10 cellular contexts compared by ENCODE assay signal in genomic region chr10:69961168-69961863, GRCh38.
DNase-seq lines count a peak whose midpoint lies in the region; ATAC-seq and TF ChIP-seq lines count a peak whose summit lies in the region.
"Had no signal": no experiment of that assay in that cellular context is flagged by ENCODE, and none has a peak within 500 bp of the region (broad histone marks: within the 10 kb centered on the region; RNA-seq: fewer than 3 reads in every experiment).

No MANE protein-coding gene starts in this region.

- H3K9ac ChIP-seq in MM.1S (ENCODE audit: low read length): no peak overlapping the region

- H3K4me1 ChIP-seq in DOHH2 (ENCODE audit: control insufficient read depth, low read length) (peaks cover 48% of the 10 kb centered on the region), MM.1S (ENCODE audit: low read length) (no peaks in the 10 kb centered on the region)

- peaks cover 24% of the 10 kb centered on the region for H3K36me3 Mint-ChIP-seq in nephron progenitor cell (ENCODE audit: low read depth)

- H3K9me2 ChIP-seq in DOHH2 (replicated peaks; ENCODE audit: control insufficient read depth, low read length) (no peaks in the 10 kb centered on the region), MM.1S (replicated peaks; ENCODE audit: insufficient read depth, low read length) (no peaks in the 10 kb centered on the region)

- H3K4me2 ChIP-seq in DOHH2 (ENCODE audit: low read length) (no peak overlapping the region), MM.1S (ENCODE audit: low read depth, low read length) (no peak overlapping the region)

- peaks cover 7% of the 10 kb centered on the region for H3F3A ChIP-seq in DOHH2 (ENCODE audit: control insufficient read depth, insufficient read depth)
- no peaks in the 10 kb centered on the region for H3F3A ChIP-seq in MM.1S (ENCODE audit: insufficient read depth, low read length)

- H3K4me3 ChIP-seq in DOHH2 (ENCODE audit: low read length) (no peak overlapping the region), MM.1S (ENCODE audit: low read length) (no peak overlapping the region)
- H3K4me3 ChIP-seq: thoracic aorta had no signal

- H3K36me3 ChIP-seq in DOHH2 (ENCODE audit: control insufficient read depth, low read length) (no peaks in the 10 kb centered on the region), MM.1S (replicated peaks; ENCODE audit: insufficient read depth, low read length) (no peaks in the 10 kb centered on the region)
- H3K36me3 ChIP-seq: thoracic aorta had no signal

- peaks cover 8% of the 10 kb centered on the region for H3K27me3 Mint-ChIP-seq in nephron progenitor cell (ENCODE audit: low read depth, poor library complexity)

- H3K9me3 ChIP-seq in DOHH2 (ENCODE audit: control insufficient read depth, insufficient read depth, low read length): no peaks in the 10 kb centered on the region
- H3K9me3 ChIP-seq in MM.1S (replicated peaks; ENCODE audit: insufficient read depth, low read length): no peaks in the 10 kb centered on the region
- H3K9me3 ChIP-seq: thoracic aorta had no signal

- TF ChIP-seq CTCF in DOHH2 (IDR thresholded peaks at IDR 0.05; ENCODE audit: low read depth, low read length, poor library complexity, severe bottlenecking) (peak; percentile 61), MM.1S (IDR thresholded peaks at IDR 0.05; ENCODE audit: low read length) (peak; percentile 19), nephron progenitor cell (IDR thresholded peaks at IDR 0.05) (peak; percentile 23)

- H3K4me1 Mint-ChIP-seq in nephron progenitor cell: peaks cover 35% of the 10 kb centered on the region
- H3K4me1 Mint-ChIP-seq: activated T-helper 17 cell treated with anti-CD3 and anti-CD28 coated beads, Interleukin-2, amount 50 U/mL, for 72 hours had no signal

- no peaks in the 10 kb centered on the region for H4K20me1 ChIP-seq in DOHH2 (ENCODE audit: control insufficient read depth, insufficient read depth, low read depth, low read length)
- H4K20me1 ChIP-seq in MM.1S (ENCODE audit: insufficient read depth, low read length): no peaks in the 10 kb centered on the region

- ATAC-seq in GM21619 (IDR thresholded peaks at IDR 0.05; ENCODE audit: unreplicated experiment): no peak
- no peak for ATAC-seq in HG03159 (IDR thresholded peaks at IDR 0.05; ENCODE audit: unreplicated experiment)
- ATAC-seq: activated T-helper 17 cell treated with anti-CD3 and anti-CD28 coated beads, Interleukin-2, amount 50 U/mL, for 72 hours had no signal

- DNase-seq in MM.1S: no peak
- DNase-seq in ecto neural progenitor cell (ENCODE audit: low spot score): peak; percentile 47
- DNase-seq in nephron progenitor cell: no peak
- no peak for DNase-seq in midbrain (lab: John Stamatoyannopoulos, UW)
- no peak for DNase-seq in NCI-H82 treated with DMSO at 0.1 percent for 48 hours (lab: John Stamatoyannopoulos, UW; ENCODE audit: unreplicated experiment)

- peaks cover 9% of the 10 kb centered on the region for H3K9me3 Mint-ChIP-seq in nephron progenitor cell
- H3K9me3 Mint-ChIP-seq: activated T-helper 17 cell treated with anti-CD3 and anti-CD28 coated beads, Interleukin-2, amount 50 U/mL, for 72 hours had no signal

- H3K4me3 Mint-ChIP-seq in nephron progenitor cell: no peak overlapping the region
- H3K4me3 Mint-ChIP-seq: activated T-helper 17 cell treated with anti-CD3 and anti-CD28 coated beads, Interleukin-2, amount 50 U/mL, for 72 hours had no signal

- H3K79me2 ChIP-seq in DOHH2 (ENCODE audit: control insufficient read depth, low read length) (no peaks in the 10 kb centered on the region), MM.1S (ENCODE audit: low read length) (no peaks in the 10 kb centered on the region)

- H3K27ac ChIP-seq in DOHH2 (ENCODE audit: low read depth, low read length): no peak overlapping the region
- H3K27ac ChIP-seq in MM.1S (ENCODE audit: low read length): no peak overlapping the region
- H3K27ac ChIP-seq: thoracic aorta had no signal

- H2AFZ ChIP-seq in MM.1S (ENCODE audit: low read length): no peak overlapping the region

- peaks cover 3% of the 10 kb centered on the region; the same call in 1 of the 2 replicates for H3K27me3 ChIP-seq in DOHH2 (ENCODE audit: control insufficient read depth, low read length)
- H3K27me3 ChIP-seq in MM.1S (replicated peaks; ENCODE audit: insufficient read depth, low read length): no peaks in the 10 kb centered on the region; the same call in 1 of the 2 replicates

- no peak overlapping the region for H3K27ac Mint-ChIP-seq in nephron progenitor cell
- H3K27ac Mint-ChIP-seq: activated T-helper 17 cell treated with anti-CD3 and anti-CD28 coated beads, Interleukin-2, amount 50 U/mL, for 72 hours had no signal
